13 cellular contexts compared by ENCODE assay signal in genomic region chr13:111031531-111031961, GRCh38.
DNase-seq lines count a peak whose midpoint lies in the region; ATAC-seq and TF ChIP-seq lines count a peak whose summit lies in the region.
"Had no signal": no experiment of that assay in that cellular context is flagged by ENCODE, and none has a peak within 500 bp of the region (broad histone marks: within the 10 kb centered on the region; RNA-seq: fewer than 3 reads in every experiment).

No MANE protein-coding gene starts in this region.

- TF ChIP-seq CTCF in upper lobe of right lung (IDR thresholded peaks at IDR 0.05), result no peak

- H3K36me3 ChIP-seq in upper lobe of right lung, result no peaks in the 10 kb centered on the region

- no peaks in the 10 kb centered on the region for H3K9me3 ChIP-seq in upper lobe of right lung

- intact Hi-C loops in upper lobe of right lung (cut with DNase I), result no loop called here

- H3K4me3 ChIP-seq in upper lobe of right lung, result no peak overlapping the region
- H3K4me3 ChIP-seq: GM23338 had no signal

- H3K27me3 ChIP-seq in upper lobe of right lung, result no peaks in the 10 kb centered on the region

- peak; percentile 28 for DNase-seq in stimulated activated CD4-positive, alpha-beta T cell treated with anti-CD3 and anti-CD28 coated beads, Interleukin-15, amount 100 ng/mL, for 24 hours
- DNase-seq in stimulated activated CD4-positive, alpha-beta T cell treated with anti-CD3 and anti-CD28 coated beads, Interleukin-12 subunit alpha, Interleukin-12 subunit beta, amount 100 ng/mL, for 4 hours, result no peak
- peak; percentile 71 to 81 for DNase-seq in SHP77 (lab: John Stamatoyannopoulos, UW)
- peak; percentile 43 for DNase-seq in dermis blood vessel endothelial cell
- DNase-seq in upper lobe of right lung, result no peak
- DNase-seq in NAMALWA (ENCODE audit: low spot score), result no peak
- no peak for DNase-seq in NCI-H526 treated with DMSO at 0.1 percent for 48 hours (lab: John Stamatoyannopoulos, UW)
- DNase-seq: CD4-positive, alpha-beta T cell; cortex of kidney; immature natural killer cell; posterior cingulate gyrus had no signal

- H3K27ac ChIP-seq in upper lobe of right lung, result no peak overlapping the region

- H3K4me1 ChIP-seq in upper lobe of right lung, result no peaks in the 10 kb centered on the region

- ATAC-seq in upper lobe of right lung, result peak; percentile 59
- ATAC-seq in GM19328 (IDR thresholded peaks at IDR 0.05; ENCODE audit: unreplicated experiment), result no peak
- ATAC-seq: GM23338 had no signal

Comparison
In these comparisons a context has a peak if more than half of its experiments do, and no peak if none do; other contexts are left out.
1. DNase-seq: peak in stimulated activated CD4-positive, alpha-beta T cell treated with anti-CD3 and anti-CD28 coated beads, Interleukin-15, amount 100 ng/mL, for 24 hours (single experiment), SHP77 (2 of 2) and dermis blood vessel endothelial cell (single experiment); none in stimulated activated CD4-positive, alpha-beta T cell treated with anti-CD3 and anti-CD28 coated beads, Interleukin-12 subunit alpha, Interleukin-12 subunit beta, amount 100 ng/mL, for 4 hours (single experiment), upper lobe of right lung (single experiment), NAMALWA (single experiment) and NCI-H526 treated with DMSO at 0.1 percent for 48 hours (single experiment).